In genomic region chr14:31806249-31806648, GRCh38 we compare ENCODE assay signal across 22 cellular contexts.
"Had no signal": no experiment of that assay in that cellular context is flagged by ENCODE, and none has a peak within 500 bp of the region (broad histone marks: within the 10 kb centered on the region; RNA-seq: fewer than 3 reads in every experiment).

No MANE protein-coding gene starts in this region.

- H3K4me3 ChIP-seq: ascending aorta, colonic mucosa, esophagus squamous epithelium, gastroesophageal sphincter, heart right ventricle had no signal

- DNase-seq: activated B cell treated with CpG ODN at 0.5 μM for 24 hours; activated CD4-positive, alpha-beta T cell treated with anti-CD3 and anti-CD28 coated beads for 48 hours; activated CD4-positive, alpha-beta T cell treated with anti-CD3 and anti-CD28 coated beads, Interleukin-2, amount 50 U/mL, for 1 hour; activated CD4-positive, alpha-beta T cell treated with anti-CD3 and anti-CD28 coated beads, Interleukin-2, amount 50 U/mL, for 48 hours; activated CD8-positive, alpha-beta memory T cell treated with anti-CD3 and anti-CD28 coated beads for 24 hours; activated CD8-positive, alpha-beta T cell treated with anti-CD3 and anti-CD28 coated beads for 36 hours; activated effector memory CD4-positive, alpha-beta T cell treated with anti-CD3 and anti-CD28 coated beads, Interleukin-2, amount 50 U/mL, for 16 hours; activated naive CD4-positive, alpha-beta T cell treated with anti-CD3 and anti-CD28 coated beads for 36 hours; activated naive CD8-positive, alpha-beta T cell treated with anti-CD3 and anti-CD28 coated beads for 36 hours; activated naive CD8-positive, alpha-beta T cell treated with anti-CD3 and anti-CD28 coated beads, Interleukin-2, amount 50 U/mL, for 24 hours; activated T-cell treated with anti-CD3 and anti-CD28 coated beads, Interleukin-2, amount 50 U/mL, for 4 hours; colonic mucosa; effector CD8-positive, alpha-beta T cell; esophagus squamous epithelium; foreskin melanocyte; heart right ventricle; hippocampal formation; T-helper 9 cell; WERI-Rb-1 had no signal

- H3K27ac ChIP-seq: ascending aorta, colonic mucosa, epithelial cell of prostate, esophagus squamous epithelium, gastroesophageal sphincter, heart right ventricle, WERI-Rb-1 had no signal

- H3K9me3 ChIP-seq: colonic mucosa, esophagus squamous epithelium had no signal

- H3K36me3 ChIP-seq: ascending aorta, colonic mucosa, esophagus squamous epithelium, gastroesophageal sphincter, heart right ventricle, WERI-Rb-1 had no signal

- H3K4me1 ChIP-seq: ascending aorta, colonic mucosa, esophagus squamous epithelium, gastroesophageal sphincter, heart right ventricle had no signal

- H3K27me3 ChIP-seq: ascending aorta, colonic mucosa, esophagus squamous epithelium, gastroesophageal sphincter, heart right ventricle had no signal
